In genomic region chr1:71245246-71245645, GRCh38 we compare ENCODE assay signal across 20 cellular contexts.
"Had no signal": no experiment of that assay in that cellular context is flagged by ENCODE, and none has a peak within 500 bp of the region (broad histone marks: within the 10 kb centered on the region; RNA-seq: fewer than 3 reads in every experiment).

No MANE protein-coding gene starts in this region.

- DNase-seq: activated CD4-positive, alpha-beta T cell treated with anti-CD3 and anti-CD28 coated beads for 4 hours; activated CD4-positive, alpha-beta T cell treated with anti-CD3 and anti-CD28 coated beads, Interleukin-2, amount 50 U/mL, for 4 hours; activated naive CD4-positive, alpha-beta T cell; activated T-cell treated with anti-CD3 and anti-CD28 coated beads for 4 hours; activated T-cell treated with anti-CD3 and anti-CD28 coated beads, Interleukin-2, amount 50 U/mL, for 72 hours; central memory CD4-positive, alpha-beta T cell; endodermal cell; foreskin fibroblast; head of caudate nucleus; hippocampal formation; left cardiac atrium; left ventricle myocardium superior; posterior cingulate gyrus; right lobe of liver; stimulated activated CD4-positive, alpha-beta T cell treated with anti-CD3 and anti-CD28 coated beads, Interleukin-12 subunit alpha, Interleukin-12 subunit beta, amount 100 ng/mL, for 4 hours; stimulated activated CD4-positive, alpha-beta T cell treated with anti-CD3 and anti-CD28 coated beads, Interleukin-4, amount 100 ng/mL, for 1 hour; stimulated activated naive CD8-positive, alpha-beta T cell treated with anti-CD3 and anti-CD28 coated beads, Interleukin-15, amount 100 ng/mL, for 72 hours; substantia nigra had no signal

- ATAC-seq: activated naive CD4-positive, alpha-beta T cell treated with anti-CD3 and anti-CD28 coated beads, Interleukin-2, amount 50 U/mL, for 72 hours; activated T-cell treated with anti-CD3 and anti-CD28 coated beads, Interleukin-2, amount 50 U/mL, for 72 hours; esophagus mucosa; left cardiac atrium; left ventricle myocardium superior; right lobe of liver; stimulated activated naive CD8-positive, alpha-beta T cell treated with anti-CD3 and anti-CD28 coated beads, Interleukin-15, amount 100 ng/mL, for 72 hours had no signal
